Comparison of ENCODE assay signal across 26 cellular contexts in the genomic region with DNA sequence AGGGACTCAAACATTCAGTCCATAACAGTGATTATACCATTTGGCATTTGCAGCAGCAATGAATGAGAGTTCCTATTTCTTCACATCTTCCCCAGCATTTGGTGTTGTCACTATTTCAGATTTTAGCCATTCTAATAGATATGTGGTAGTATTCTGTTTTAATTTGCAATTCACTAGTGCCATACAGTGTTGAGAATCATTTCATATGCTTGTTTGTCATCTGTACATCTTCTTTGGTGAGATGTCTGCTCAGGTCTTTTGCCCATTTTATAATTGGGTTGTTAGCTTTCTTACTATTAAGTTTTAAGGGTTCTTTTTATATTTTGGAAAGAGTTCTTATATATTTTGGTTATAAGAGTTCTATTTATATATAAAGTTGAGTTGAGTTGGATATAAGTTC.
"Had no signal": no experiment of that assay in that cellular context is flagged by ENCODE, and none has a peak within 500 bp of the region (broad histone marks: within the 10 kb centered on the region; RNA-seq: fewer than 3 reads in every experiment).

No MANE protein-coding gene starts in this region.

- DNase-seq: colonic mucosa; cortex of kidney; effector CD8-positive, alpha-beta T cell; effector memory CD8-positive, alpha-beta T cell; endodermal cell; erythroblast; esophagus squamous epithelium; foreskin fibroblast; foreskin melanocyte; gastrocnemius medialis; glutamatergic neuron; head of caudate nucleus; heart right ventricle; hippocampal formation; left cardiac atrium; left lung; left ventricle myocardium superior; lower lobe of right lung; mesendoderm; midbrain had no signal

- ATAC-seq: effector memory CD8-positive, alpha-beta T cell; esophagus mucosa; gastrocnemius medialis; heart right ventricle; left cardiac atrium; left lung; left ventricle myocardium superior; lower lobe of right lung had no signal

- H3K4me1 ChIP-seq: colonic mucosa, esophagus squamous epithelium, gastrocnemius medialis, heart right ventricle, left lung, lower lobe of right lung had no signal

- H3K9me3 Mint-ChIP-seq: effector memory CD8-positive, alpha-beta T cell had no signal

- FAIRE-seq: endometrium, islet of Langerhans, keratinocyte had no signal

- H3K4me3 ChIP-seq: colonic mucosa, esophagus squamous epithelium, gastrocnemius medialis, heart right ventricle, left lung, lower lobe of right lung had no signal

- H3K27me3 ChIP-seq: colonic mucosa, esophagus squamous epithelium, gastrocnemius medialis, heart right ventricle, left lung had no signal

- H3K27me3 Mint-ChIP-seq: dendritic cell treated with granulocyte-macrophage colony-stimulating factor and Interleukin-4, amounts not matched to agents 40 ng/mL and 50 ng/mL, for 4 days; effector memory CD8-positive, alpha-beta T cell had no signal

- H3K27ac Mint-ChIP-seq: dendritic cell treated with granulocyte-macrophage colony-stimulating factor and Interleukin-4, amounts not matched to agents 40 ng/mL and 50 ng/mL, for 4 days; effector memory CD8-positive, alpha-beta T cell; endodermal cell had no signal

- H3K27ac ChIP-seq: colonic mucosa, epithelial cell of prostate, esophagus squamous epithelium, gastrocnemius medialis, heart right ventricle, left lung, lower lobe of right lung had no signal

- H3K4me3 Mint-ChIP-seq: dendritic cell treated with granulocyte-macrophage colony-stimulating factor and Interleukin-4, amounts not matched to agents 40 ng/mL and 50 ng/mL, for 4 days; effector memory CD8-positive, alpha-beta T cell; endodermal cell had no signal

- H3K9me3 ChIP-seq: colonic mucosa, esophagus squamous epithelium, gastrocnemius medialis, lower lobe of right lung had no signal

- H3K36me3 ChIP-seq: colonic mucosa, esophagus squamous epithelium, gastrocnemius medialis, heart right ventricle, left lung, lower lobe of right lung had no signal
